Comparison of ENCODE assay signal across 9 cellular contexts in the genomic region with DNA sequence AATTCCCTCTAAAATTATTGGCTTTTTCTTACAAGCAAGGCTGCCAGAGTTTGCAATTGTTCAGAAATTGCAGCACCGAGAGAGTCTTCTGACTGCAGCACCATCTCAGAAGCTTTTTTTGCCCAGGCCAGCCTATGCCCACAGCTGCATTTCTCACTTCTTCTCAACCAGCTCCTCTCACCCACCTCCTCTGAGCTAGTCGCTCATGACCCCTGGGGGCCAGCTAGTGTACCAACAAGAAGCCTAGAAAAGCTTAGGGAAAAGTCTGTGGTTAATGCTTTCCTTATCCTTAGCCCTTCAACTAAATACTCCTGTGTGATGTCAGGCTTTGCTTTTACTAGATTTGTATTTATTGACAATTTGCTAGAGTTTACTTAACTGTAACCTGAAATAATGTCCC.
DNase-seq lines count a peak whose midpoint lies in the region; ATAC-seq and TF ChIP-seq lines count a peak whose summit lies in the region.
"Had no signal": no experiment of that assay in that cellular context is flagged by ENCODE, and none has a peak within 500 bp of the region (broad histone marks: within the 10 kb centered on the region; RNA-seq: fewer than 3 reads in every experiment).

No MANE protein-coding gene starts in this region.

- H3K18ac ChIP-seq in trophoblast cell (ENCODE audit: low read length) = no peak overlapping the region

- BruUV-seq in Panc1 (replicated peaks; lab: Mats Ljungman, UMichigan) = no TSS peak

- H2BK5ac ChIP-seq in trophoblast cell (ENCODE audit: low read depth, low read length, poor library complexity) = no peak overlapping the region

- no peaks in the 10 kb centered on the region for H3K4me1 Mint-ChIP-seq in activated CD4-positive, alpha-beta T cell treated with anti-CD3 and anti-CD28 coated beads, Interleukin-2, amount 10 ng/mL, durations not matched to agents 7 days and 5 days

- in situ Hi-C loops in Panc1 (cut with HindIII; ENCODE audit: low pct_unique_long_range_greater_than_20kb, low sequenced_read_pairs) = no loop called here

- peak; percentile 66 for TF ChIP-seq CTCF in Panc1 (IDR thresholded peaks at IDR 0.05)

- H3K79me2 ChIP-seq in trophoblast cell (ENCODE audit: control insufficient read depth, insufficient read depth, low read length, poor library complexity) = no peaks in the 10 kb centered on the region

- no peaks in the 10 kb centered on the region for H3K4me1 ChIP-seq in Panc1 (ENCODE audit: control insufficient read depth, insufficient read depth, low read length)
- peaks cover 0 to 7% of the 10 kb centered on the region in 2 experiments for H3K4me1 ChIP-seq in trophoblast cell (ENCODE audit: control insufficient read depth in 1 of 2, insufficient read depth in 2 of 2, low read length in 2 of 2)

- no peak overlapping the region for H2BK120ac ChIP-seq in trophoblast cell (ENCODE audit: insufficient read depth, low read length, poor library complexity)

- H2AFZ ChIP-seq in trophoblast cell (ENCODE audit: insufficient read depth, low read length, poor library complexity) = no peak overlapping the region

- WGBS in trophoblast cell (ENCODE audit: extremely low coverage, insufficient coverage, insufficient read length) = no CpG with 5 or more reads among the region's 2 CpGs

- no peaks in the 10 kb centered on the region; the same call in 1 of the 2 replicates for H3K27me3 ChIP-seq in Panc1 (ENCODE audit: control insufficient read depth, insufficient read depth, low read length)
- no peaks in the 10 kb centered on the region for H3K27me3 ChIP-seq in trophoblast cell (ENCODE audit: insufficient read depth, low read length)

- no peak overlapping the region for H3K4me3 ChIP-seq in Panc1 (ENCODE audit: low read depth in 2 of 2, low read length in 2 of 2)
- no peak overlapping the region for H3K4me3 ChIP-seq in trophoblast cell (ENCODE audit: low read depth, low read length)

- no peaks in the 10 kb centered on the region for H3K79me1 ChIP-seq in trophoblast cell (ENCODE audit: low read length)

- no peak overlapping the region for H3K4me2 ChIP-seq in trophoblast cell (ENCODE audit: low read length)

- H3K9me3 ChIP-seq in Panc1 (ENCODE audit: control insufficient read depth, insufficient read depth, low read depth, low read length) (no peaks in the 10 kb centered on the region), trophoblast cell (ENCODE audit: insufficient read depth, low read depth, low read length) (no peaks in the 10 kb centered on the region)

- H3K27ac ChIP-seq in Panc1 (ENCODE audit: low read length) (no peak overlapping the region), trophoblast cell (ENCODE audit: low read depth, low read length) (no peak overlapping the region)

- CTCF ChIA-PET in Panc1 (lab: Charles Lee) = interaction anchor here (0.7 kb wide), 1 partner anchor 445 kb away, joined by 3 read pairs; no protein-coding TSS in a partner anchor
- CTCF ChIA-PET in activated CD4-positive, alpha-beta T cell treated with anti-CD3 and anti-CD28 coated beads, Interleukin-2, amount 10 ng/mL, durations not matched to agents 7 days and 5 days (lab: Charles Lee) = interaction anchor here (1.1 kb wide), 1 partner anchor 677 kb away, joined by 3 read pairs; no protein-coding TSS in a partner anchor

- no peak overlapping the region for H3K4ac ChIP-seq in trophoblast cell (ENCODE audit: low read depth, low read length)

- no peak overlapping the region for H3K14ac ChIP-seq in trophoblast cell (ENCODE audit: low read length)

- H3K9me3 Mint-ChIP-seq in activated CD4-positive, alpha-beta T cell treated with anti-CD3 and anti-CD28 coated beads, Interleukin-2, amount 10 ng/mL, durations not matched to agents 7 days and 5 days = no peaks in the 10 kb centered on the region
- H3K9me3 Mint-ChIP-seq: stimulated activated naive CD8-positive, alpha-beta T cell treated with anti-CD3 and anti-CD28 coated beads, Interleukin-15, Interleukin-2, amounts not matched to agents 100 ng/mL and 50 ng/mL, for 24 hours had no signal

- no peak overlapping the region for H2BK12ac ChIP-seq in trophoblast cell (ENCODE audit: low read length)

- H4K91ac ChIP-seq in trophoblast cell (ENCODE audit: low read depth, low read length) = no peak overlapping the region

- ATAC-seq in HG03432 (IDR thresholded peaks at IDR 0.05; ENCODE audit: unreplicated experiment) (peak; percentile 66), Panc1 (peak; percentile 85), GM21390 (IDR thresholded peaks at IDR 0.05; ENCODE audit: unreplicated experiment) (no peak)

- no peak overlapping the region for H3K27ac Mint-ChIP-seq in activated CD4-positive, alpha-beta T cell treated with anti-CD3 and anti-CD28 coated beads, Interleukin-2, amount 10 ng/mL, durations not matched to agents 7 days and 5 days
- H3K27ac Mint-ChIP-seq: stimulated activated naive CD8-positive, alpha-beta T cell treated with anti-CD3 and anti-CD28 coated beads, Interleukin-15, Interleukin-2, amounts not matched to agents 100 ng/mL and 50 ng/mL, for 24 hours had no signal

- no peak overlapping the region for H3K4me3 Mint-ChIP-seq in activated CD4-positive, alpha-beta T cell treated with anti-CD3 and anti-CD28 coated beads, Interleukin-2, amount 10 ng/mL, durations not matched to agents 7 days and 5 days
- H3K4me3 Mint-ChIP-seq: stimulated activated naive CD8-positive, alpha-beta T cell treated with anti-CD3 and anti-CD28 coated beads, Interleukin-15, Interleukin-2, amounts not matched to agents 100 ng/mL and 50 ng/mL, for 24 hours had no signal

- H3K9ac ChIP-seq in trophoblast cell (ENCODE audit: low read length) = no peak overlapping the region

- intact Hi-C loops in Panc1 (cut with micrococcal nuclease; ENCODE audit: unreplicated experiment) = no loop called here

- H4K8ac ChIP-seq in trophoblast cell (ENCODE audit: low read depth, low read length) = no peak overlapping the region

- no peak overlapping the region for H2AK5ac ChIP-seq in trophoblast cell (ENCODE audit: low read length)

- no peak overlapping the region for H4K12ac ChIP-seq in trophoblast cell (ENCODE audit: low read depth, low read length)

- H3K36me3 ChIP-seq in Panc1 (ENCODE audit: control insufficient read depth, insufficient read depth, low read length) = no peaks in the 10 kb centered on the region
- no peaks in the 10 kb centered on the region for H3K36me3 ChIP-seq in trophoblast cell (ENCODE audit: control insufficient read depth in 1 of 2, insufficient read depth in 2 of 2, low read length in 2 of 2)

- H3K36me3 Mint-ChIP-seq in activated CD4-positive, alpha-beta T cell treated with anti-CD3 and anti-CD28 coated beads, Interleukin-2, amount 10 ng/mL, durations not matched to agents 7 days and 5 days (ENCODE audit: low read depth) = no peaks in the 10 kb centered on the region

- H3K23ac ChIP-seq in trophoblast cell (ENCODE audit: low read length) = no peak overlapping the region

- H3K27me3 Mint-ChIP-seq in activated CD4-positive, alpha-beta T cell treated with anti-CD3 and anti-CD28 coated beads, Interleukin-2, amount 10 ng/mL, durations not matched to agents 7 days and 5 days = peaks cover 7% of the 10 kb centered on the region

- DNase-seq in stimulated activated CD4-positive, alpha-beta T cell treated with anti-CD3 and anti-CD28 coated beads, Interleukin-4, amount 100 ng/mL, for 1 hour = peak; percentile 1
- DNase-seq in stimulated activated CD4-positive, alpha-beta T cell treated with anti-CD3 and anti-CD28 coated beads, Interleukin-12 subunit alpha, Interleukin-12 subunit beta, amount 100 ng/mL, for 4 hours = no peak
- DNase-seq in Panc1 (ENCODE audit: low read depth, low spot score) = peak; percentile 28
- DNase-seq in fibroblast of peridontal ligament (ENCODE audit: extremely low read depth) = peak; percentile 79
- peak; percentile 32 to 75 for DNase-seq in trophoblast cell
- DNase-seq in activated CD4-positive, alpha-beta T cell treated with anti-CD3 and anti-CD28 coated beads, Interleukin-2, amount 10 ng/mL, durations not matched to agents 7 days and 5 days = no peak

- POLR2A ChIA-PET in Panc1 (lab: Charles Lee) = no interaction called here
- POLR2A ChIA-PET in activated CD4-positive, alpha-beta T cell treated with anti-CD3 and anti-CD28 coated beads, Interleukin-2, amount 10 ng/mL, durations not matched to agents 7 days and 5 days (lab: Charles Lee) = no interaction called here

Comparison
In these comparisons a context has a peak if more than half of its experiments do, and no peak if none do; other contexts are left out.
1. DNase-seq: peak in stimulated activated CD4-positive, alpha-beta T cell treated with anti-CD3 and anti-CD28 coated beads, Interleukin-4, amount 100 ng/mL, for 1 hour (single experiment), Panc1 (single experiment), fibroblast of peridontal ligament (single experiment) and trophoblast cell (2 of 2); none in stimulated activated CD4-positive, alpha-beta T cell treated with anti-CD3 and anti-CD28 coated beads, Interleukin-12 subunit alpha, Interleukin-12 subunit beta, amount 100 ng/mL, for 4 hours (single experiment) and activated CD4-positive, alpha-beta T cell treated with anti-CD3 and anti-CD28 coated beads, Interleukin-2, amount 10 ng/mL, durations not matched to agents 7 days and 5 days (single experiment).